Comparison of ENCODE assay signal across 1 cellular context in the genomic region with DNA sequence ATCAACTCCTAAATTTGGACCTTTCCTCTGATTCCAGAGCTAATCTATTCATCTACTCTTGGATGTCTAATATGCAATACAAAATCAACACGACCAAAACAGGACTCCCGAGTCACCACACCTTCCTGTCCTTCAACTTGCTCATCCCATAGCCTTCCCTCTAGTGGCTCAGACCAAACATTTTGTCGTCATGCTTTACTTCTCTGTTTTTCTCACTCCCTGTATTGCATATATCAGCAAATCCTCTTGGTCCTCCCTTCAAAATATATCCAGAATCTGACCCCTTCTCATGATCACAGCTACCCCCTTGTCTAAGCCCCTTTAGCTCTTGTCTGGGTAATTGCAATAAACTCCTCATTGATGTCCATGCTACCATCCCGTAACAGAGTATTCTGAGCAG.
TF ChIP-seq lines count a peak whose summit lies in the region.

No MANE protein-coding gene starts in this region.

TF ChIP-seq in HepG2, 621 proteins besides CTCF, POLR2A, EP300 and RAD21 (continued from another document):
- TF ChIP-seq MAFK (conservative IDR thresholded peaks at IDR 0.05 in 1 of 2, IDR thresholded peaks at IDR 0.05 in 1 of 2; ENCODE audit: low read length in 2 of 2) (peak; percentile 60 to 65), MAFF (IDR thresholded peaks at IDR 0.05; ENCODE audit: low read depth, low read length) (peak; percentile 40)
TF ChIP-seq in HepG2: peak in this region for 2.
